10 cellular contexts compared by ENCODE assay signal in the genomic region with DNA sequence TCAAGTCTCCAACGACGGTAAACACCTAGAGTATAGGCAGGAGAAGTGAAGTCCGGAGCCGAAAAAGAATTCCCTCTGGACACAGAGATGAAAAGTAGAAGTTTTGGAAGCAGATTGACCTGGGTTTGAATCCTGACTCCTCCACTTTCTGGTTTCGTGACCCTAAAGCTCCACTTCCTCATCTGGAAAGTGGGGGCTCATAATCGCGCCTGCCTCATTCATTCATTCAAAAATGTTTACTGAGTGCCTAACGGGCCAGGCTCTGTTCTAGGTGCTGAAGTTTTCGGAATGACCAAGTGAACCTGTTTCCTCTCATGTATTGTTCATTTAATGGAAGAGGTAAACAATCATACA. TPM values are rescaled to one million over a fixed set of nuclear protein-coding genes. Genes with fewer than 3 reads are reported as not detected.
DNase-seq lines count a peak whose midpoint lies in the region; ATAC-seq and TF ChIP-seq lines count a peak whose summit lies in the region.
"Had no signal": no experiment of that assay in that cellular context is flagged by ENCODE, and none has a peak within 500 bp of the region (broad histone marks: within the 10 kb centered on the region; RNA-seq: fewer than 3 reads in every experiment).

No MANE protein-coding gene starts in this region.

- TF ChIP-seq CTCF in upper lobe of right lung (IDR thresholded peaks at IDR 0.05): no peak

- WGBS in right cardiac atrium: 12% methylated on average over 9 of the region's 9 CpGs

- H3K27me3 Mint-ChIP-seq in activated CD4-positive, alpha-beta memory T cell treated with anti-CD3 and anti-CD28 coated beads, Interleukin-2, amount 10 ng/mL, durations not matched to agents 7 days and 5 days: no peaks in the 10 kb centered on the region

- H3K4me3 Mint-ChIP-seq in activated CD4-positive, alpha-beta memory T cell treated with anti-CD3 and anti-CD28 coated beads, Interleukin-2, amount 10 ng/mL, durations not matched to agents 7 days and 5 days: peak overlapping the region; percentile 80

- peaks cover 41% of the 10 kb centered on the region for H3K4me1 Mint-ChIP-seq in activated CD4-positive, alpha-beta memory T cell treated with anti-CD3 and anti-CD28 coated beads, Interleukin-2, amount 10 ng/mL, durations not matched to agents 7 days and 5 days

- no peak for ATAC-seq in right cardiac atrium
- ATAC-seq in left ventricle myocardium superior: no peak
- no peak for ATAC-seq in upper lobe of right lung

- H3K4me3 ChIP-seq in right cardiac atrium (ENCODE audit: low read length) (peak overlapping the region; percentile 51), iPS-18c (ENCODE audit: insufficient read depth, low read depth, low read length) (peak overlapping the region; percentile 48; the same call in 1 of the 2 replicates), upper lobe of right lung (peak overlapping the region; percentile 40)

- H3K27me3 ChIP-seq in right cardiac atrium (ENCODE audit: control insufficient read depth, insufficient read depth) (no peaks in the 10 kb centered on the region), upper lobe of right lung (no peaks in the 10 kb centered on the region)

- H3K27ac ChIP-seq in right cardiac atrium (ENCODE audit: low read length) (no peak overlapping the region), upper lobe of right lung (no peak overlapping the region)
- H3K27ac ChIP-seq: epithelial cell of prostate had no signal

- H3K9me3 Mint-ChIP-seq in activated CD4-positive, alpha-beta memory T cell treated with anti-CD3 and anti-CD28 coated beads, Interleukin-2, amount 10 ng/mL, durations not matched to agents 7 days and 5 days: no peaks in the 10 kb centered on the region

- CTCF ChIA-PET in activated CD4-positive, alpha-beta memory T cell treated with anti-CD3 and anti-CD28 coated beads, Interleukin-2, amount 10 ng/mL, durations not matched to agents 7 days and 5 days (lab: Charles Lee): interaction anchor here (0.8 to 1.5 kb wide), 10 partner anchors 32 to 256 kb away, joined by 3 to 19 read pairs (median 3); a partner anchor contains a TSS

- peak overlapping the region; percentile 70 for H3K27ac Mint-ChIP-seq in activated CD4-positive, alpha-beta memory T cell treated with anti-CD3 and anti-CD28 coated beads, Interleukin-2, amount 10 ng/mL, durations not matched to agents 7 days and 5 days

- H3K36me3 Mint-ChIP-seq in activated CD4-positive, alpha-beta memory T cell treated with anti-CD3 and anti-CD28 coated beads, Interleukin-2, amount 10 ng/mL, durations not matched to agents 7 days and 5 days (ENCODE audit: low read depth): no peaks in the 10 kb centered on the region

- H3K9me3 ChIP-seq in right cardiac atrium (ENCODE audit: control insufficient read depth, low read length) (no peaks in the 10 kb centered on the region), iPS-18c (ENCODE audit: control insufficient read depth, insufficient read depth, low read length) (no peaks in the 10 kb centered on the region), upper lobe of right lung (no peaks in the 10 kb centered on the region)

- intact Hi-C loops in right cardiac atrium (cut with DNase I): loop anchor here in 3 of 4 donors (10.0 kb wide), 2 partner anchors 62 to 122 kb away; a partner anchor contains a TSS
- intact Hi-C loops in left ventricle myocardium superior (cut with micrococcal nuclease): no loop called here
- intact Hi-C loops in upper lobe of right lung (cut with DNase I): loop anchor here (10.0 kb wide), 1 partner anchor 122 kb away; no protein-coding TSS in a partner anchor

- DNase-seq in right cardiac atrium (no peak), left ventricle myocardium superior (no peak), upper lobe of right lung (no peak), T1000 (lab: John Stamatoyannopoulos, UW) (no peak), medulla oblongata (ENCODE audit: extremely low spot score) (no peak), AML-193 (lab: John Stamatoyannopoulos, UW) (no peak)
- no peak for DNase-seq in activated CD4-positive, alpha-beta memory T cell treated with anti-CD3 and anti-CD28 coated beads, Interleukin-2, amount 10 ng/mL, durations not matched to agents 7 days and 5 days
- DNase-seq: NCI-H1048 had no signal

- no peaks in the 10 kb centered on the region for H3K36me3 ChIP-seq in upper lobe of right lung

- H3K4me1 ChIP-seq in right cardiac atrium (ENCODE audit: control insufficient read depth, insufficient read depth, low read length) (peaks cover 2% of the 10 kb centered on the region), upper lobe of right lung (peaks cover 34% of the 10 kb centered on the region)

- POLR2A ChIA-PET in activated CD4-positive, alpha-beta memory T cell treated with anti-CD3 and anti-CD28 coated beads, Interleukin-2, amount 10 ng/mL, durations not matched to agents 7 days and 5 days (lab: Charles Lee): interaction anchor here (0.9 to 1.6 kb wide), 5 partner anchors 119 to 468 kb away, joined by 3 to 5 read pairs (median 3); a partner anchor contains a TSS

RNA-seq across cellular contexts. Expression of a gene that starts 7.1 kb away (rescaled TPM):
- total RNA-seq in right cardiac atrium (10 to 100 TPM; 25.2 to 37.9 (median 33.7) TPM), left ventricle myocardium superior (33.4 TPM), upper lobe of right lung (54.4 TPM)
- 19.0 TPM for polyA plus RNA-seq in right cardiac atrium
- total RNA-seq in activated CD4-positive, alpha-beta memory T cell treated with anti-CD3 and anti-CD28 coated beads, Interleukin-2, amount 10 ng/mL, durations not matched to agents 7 days and 5 days: 100 to 1,000 TPM; 136 to 146 TPM

RNA-seq across cellular contexts. Expression of a gene that starts 21.7 kb away (rescaled TPM):
- total RNA-seq in right cardiac atrium (10 to 100 TPM in 3 of 4 donors, 1 to 10 TPM in 1; 8.5 to 16.7 (median 12.5) TPM), left ventricle myocardium superior (4.1 TPM), upper lobe of right lung (4.8 TPM)
- 8.7 TPM for polyA plus RNA-seq in right cardiac atrium
- 10 to 100 TPM; 11.4 to 12.3 TPM for total RNA-seq in activated CD4-positive, alpha-beta memory T cell treated with anti-CD3 and anti-CD28 coated beads, Interleukin-2, amount 10 ng/mL, durations not matched to agents 7 days and 5 days

RNA-seq across cellular contexts. Expression of a gene that starts 44.3 kb away (rescaled TPM):
- total RNA-seq in right cardiac atrium (10 to 100 TPM in 1 of 4 donors, 1 to 10 TPM in 3; 3.7 to 11.3 (median 4.7) TPM), left ventricle myocardium superior (4.8 TPM), upper lobe of right lung (18.5 TPM)
- polyA plus RNA-seq in right cardiac atrium: 7.7 TPM
- total RNA-seq in activated CD4-positive, alpha-beta memory T cell treated with anti-CD3 and anti-CD28 coated beads, Interleukin-2, amount 10 ng/mL, durations not matched to agents 7 days and 5 days: not detected

RNA-seq across cellular contexts. Expression of a gene that starts 45.4 kb away (rescaled TPM):
- total RNA-seq in right cardiac atrium: 100 to 1,000 TPM; 246 to 297 (median 285) TPM
- polyA plus RNA-seq in right cardiac atrium: 281 TPM
- total RNA-seq in left ventricle myocardium superior: 233 TPM
- 100 to 1,000 TPM; 505 to 519 TPM for total RNA-seq in activated CD4-positive, alpha-beta memory T cell treated with anti-CD3 and anti-CD28 coated beads, Interleukin-2, amount 10 ng/mL, durations not matched to agents 7 days and 5 days
- 188 TPM for total RNA-seq in upper lobe of right lung

RNA-seq across cellular contexts. Expression of a gene that starts 46.1 kb away (rescaled TPM):
- total RNA-seq in right cardiac atrium: 1 to 10 TPM; 2.5 to 3.3 (median 3.1) TPM
- 2.7 TPM for polyA plus RNA-seq in right cardiac atrium
- total RNA-seq in left ventricle myocardium superior: 1.2 TPM
- total RNA-seq in activated CD4-positive, alpha-beta memory T cell treated with anti-CD3 and anti-CD28 coated beads, Interleukin-2, amount 10 ng/mL, durations not matched to agents 7 days and 5 days: 10 to 100 TPM in 1 of 2 experiments, 1 to 10 TPM in 1; 9.1 to 11.9 TPM
- 7.0 TPM for total RNA-seq in upper lobe of right lung
